Comparison of ENCODE assay signal across 23 cellular contexts in genomic region chr6:144134737-144135136, GRCh38. TPM values are rescaled to one million over a fixed set of nuclear protein-coding genes. Genes with fewer than 3 reads are reported as not detected.
"Had no signal": no experiment of that assay in that cellular context is flagged by ENCODE, and none has a peak within 500 bp of the region (broad histone marks: within the 10 kb centered on the region; RNA-seq: fewer than 3 reads in every experiment).

No MANE protein-coding gene starts in this region.

- FAIRE-seq: keratinocyte had no signal

- DNase-seq: colonic mucosa; effector CD8-positive, alpha-beta T cell; endodermal cell; left ventricle myocardium superior; lower lobe of right lung; mesenchymal stem cell; mucosa of descending colon; naive B cell; stimulated activated CD4-positive, alpha-beta T cell treated with anti-CD3 and anti-CD28 coated beads, Interleukin-2, amount 100 ng/mL, for 24 hours; stimulated activated CD4-positive, alpha-beta T cell treated with anti-CD3 and anti-CD28 coated beads, Interleukin-4, amount 100 ng/mL, for 24 hours; stimulated activated naive CD4-positive, alpha-beta T cell treated with Interleukin-2 at 50 U/mL for 16 hours; stomach; thyroid gland had no signal

- H3K27ac ChIP-seq: colonic mucosa, epithelial cell of prostate, lower lobe of right lung, neutrophil, parathyroid adenoma, stomach, thyroid gland had no signal

- H3K9ac ChIP-seq: parathyroid adenoma had no signal

- H3K4me3 ChIP-seq: colonic mucosa, lower lobe of right lung, mucosa of descending colon, stomach, thyroid gland had no signal

- H3K4me1 ChIP-seq: colonic mucosa, lower lobe of right lung, parathyroid adenoma, stomach had no signal

- ATAC-seq: esophagus mucosa; left ventricle myocardium superior; lower lobe of right lung; mucosa of descending colon; natural killer cell treated with Interleukin-12 subunit alpha and Interleukin-12 subunit beta and Interleukin-15 and Interleukin-18, amount 100 ng/mL, for 72 hours; sciatic nerve; stimulated activated effector memory CD8-positive, alpha-beta T cell treated with anti-CD3 and anti-CD28 coated beads, Interleukin-12 subunit alpha, Interleukin-12 subunit beta, amount 100 ng/mL, for 72 hours had no signal

- H3K9me3 ChIP-seq: colonic mucosa, lower lobe of right lung, mucosa of descending colon, neutrophil, stomach, thyroid gland had no signal

- H2AFZ ChIP-seq: parathyroid adenoma had no signal

- H3K27me3 ChIP-seq: colonic mucosa, neutrophil, stomach, thyroid gland had no signal

- H3K36me3 ChIP-seq: colonic mucosa, lower lobe of right lung, neutrophil, stomach, thyroid gland had no signal

- H3K79me2 ChIP-seq: parathyroid adenoma had no signal

RNA-seq across cellular contexts. Expression of gene STX11, which starts 15.6 kb away (rescaled TPM):
- total RNA-seq: neural crest cell, progenitor cell of endocrine pancreas had no signal
